12 cellular contexts compared by ENCODE assay signal in the genomic region with DNA sequence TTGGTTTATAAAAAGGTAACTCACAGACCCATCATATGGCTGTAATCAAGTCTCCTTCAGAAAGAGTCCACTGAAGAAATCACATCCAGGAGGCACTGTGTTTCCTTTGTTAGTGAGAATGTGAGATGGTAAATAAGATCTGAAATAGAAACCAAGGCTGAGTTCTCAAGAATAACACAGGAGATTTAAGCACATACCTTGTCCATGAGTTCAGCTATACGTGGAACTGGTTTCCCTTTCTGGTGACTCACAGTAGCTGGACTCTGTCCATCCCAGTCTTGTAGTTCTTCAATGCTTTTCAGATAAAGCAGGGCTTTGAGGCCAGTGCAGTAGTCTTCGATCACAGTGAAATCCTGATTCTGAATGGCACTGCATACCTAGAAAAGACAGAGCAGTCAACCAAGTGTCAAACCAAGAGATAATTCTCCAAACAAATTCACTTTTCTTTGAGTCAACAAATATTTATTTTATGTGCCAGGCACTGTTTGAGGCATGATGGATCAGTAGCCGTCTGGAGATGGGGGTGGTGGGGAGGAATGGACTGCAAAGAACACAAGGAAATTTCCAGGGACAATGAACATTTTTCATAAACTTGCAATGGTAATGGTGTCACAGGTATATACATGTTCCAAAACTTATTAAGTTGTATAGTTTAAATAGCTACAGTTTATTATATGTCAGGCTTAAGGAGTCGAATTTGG.
DNase-seq lines count a peak whose midpoint lies in the region; ATAC-seq, FAIRE-seq and TF ChIP-seq lines count a peak whose summit lies in the region.
"Had no signal": no experiment of that assay in that cellular context is flagged by ENCODE, and none has a peak within 500 bp of the region (broad histone marks: within the 10 kb centered on the region; RNA-seq: fewer than 3 reads in every experiment).

No MANE protein-coding gene starts in this region.

- no peak for DNase-seq in activated naive CD4-positive, alpha-beta T cell treated with Interleukin-2 at 50 U/mL for 16 hours
- DNase-seq in astrocyte of the cerebellum (ENCODE audit: low read depth) = peak; percentile 97
- DNase-seq in keratinocyte (ENCODE audit: low read depth, low spot score) = peak; percentile 19
- DNase-seq in urothelium cell line (ENCODE audit: low spot score) = peak; percentile 58
- no peak for DNase-seq in DMS153 treated with DMSO at 0.1 percent for 48 hours (lab: John Stamatoyannopoulos, UW; ENCODE audit: unreplicated experiment)
- DNase-seq in COR-L47 (lab: John Stamatoyannopoulos, UW) = no peak
- DNase-seq: effector memory CD8-positive, alpha-beta T cell; stimulated activated CD4-positive, alpha-beta T cell treated with anti-CD3 and anti-CD28 coated beads, Interleukin-4, amount 100 ng/mL, for 1 hour; transverse colon had no signal

- FAIRE-seq in keratinocyte (lab: Jason Lieb, UNC) (peak; percentile 99), urothelium cell line (lab: Jason Lieb, UNC) (no peak)

- no peaks in the 10 kb centered on the region for H4K20me1 ChIP-seq in keratinocyte (ENCODE audit: control insufficient read depth, extremely low read depth, insufficient read depth, low read length)

- peak overlapping the region; percentile 45 for H2AFZ ChIP-seq in keratinocyte (ENCODE audit: control insufficient read depth, low read length)

- no peak overlapping the region for H3K4me3 Mint-ChIP-seq in activated naive CD4-positive, alpha-beta T cell treated with anti-CD3 and anti-CD28 coated beads, Interleukin-2, amount 50 U/mL, for 24 hours
- H3K4me3 Mint-ChIP-seq: effector memory CD8-positive, alpha-beta T cell; T-helper 2 cell treated with Interferon-gamma antibody and Interleukin-4, amounts not matched to agents 5 μg/mL and 100 μg/mL, for 36 hours had no signal

- ATAC-seq in HG02885 (IDR thresholded peaks at IDR 0.05; ENCODE audit: poor library complexity, unreplicated experiment) = no peak
- ATAC-seq: effector memory CD8-positive, alpha-beta T cell had no signal

- no peaks in the 10 kb centered on the region for H3K4me1 Mint-ChIP-seq in activated naive CD4-positive, alpha-beta T cell treated with anti-CD3 and anti-CD28 coated beads, Interleukin-2, amount 50 U/mL, for 24 hours

- H3K4me3 ChIP-seq in astrocyte of the cerebellum (ENCODE audit: low read depth, low read length) (no peak overlapping the region), keratinocyte (ENCODE audit: control insufficient read depth in 2 of 3, extremely low read depth in 1 of 3, insufficient read depth in 2 of 3, low read depth in 1 of 3, low read length in 3 of 3) (peak overlapping the region in 1 of 3 experiments; percentile 2)
- H3K4me3 ChIP-seq: transverse colon had no signal

- no peaks in the 10 kb centered on the region for H3K27me3 Mint-ChIP-seq in activated naive CD4-positive, alpha-beta T cell treated with anti-CD3 and anti-CD28 coated beads, Interleukin-2, amount 50 U/mL, for 24 hours
- H3K27me3 Mint-ChIP-seq: effector memory CD8-positive, alpha-beta T cell had no signal

- no peak overlapping the region for H3K9ac ChIP-seq in keratinocyte (ENCODE audit: control insufficient read depth, extremely low read depth, insufficient read depth, low read length)

- H3K9me3 ChIP-seq in keratinocyte (ENCODE audit: control insufficient read depth, low read depth, low read length) = no peaks in the 10 kb centered on the region
- H3K9me3 ChIP-seq: transverse colon had no signal

- H3K79me2 ChIP-seq in keratinocyte (ENCODE audit: control insufficient read depth, insufficient read depth, low read length) = no peaks in the 10 kb centered on the region

- H3K4me1 ChIP-seq in keratinocyte (ENCODE audit: control insufficient read depth, extremely low read depth, insufficient read depth, low read length) = peaks cover 12% of the 10 kb centered on the region
- H3K4me1 ChIP-seq: transverse colon had no signal

- H3K36me3 Mint-ChIP-seq in activated naive CD4-positive, alpha-beta T cell treated with anti-CD3 and anti-CD28 coated beads, Interleukin-2, amount 50 U/mL, for 24 hours = peaks cover 32% of the 10 kb centered on the region

- no peaks in the 10 kb centered on the region for H3K36me3 ChIP-seq in keratinocyte (ENCODE audit: control insufficient read depth in 2 of 2, extremely low read depth in 1 of 2, insufficient read depth in 2 of 2, low read length in 2 of 2)
- H3K36me3 ChIP-seq: transverse colon had no signal

- H3K9me3 Mint-ChIP-seq in activated naive CD4-positive, alpha-beta T cell treated with anti-CD3 and anti-CD28 coated beads, Interleukin-2, amount 50 U/mL, for 24 hours = no peaks in the 10 kb centered on the region
- H3K9me3 Mint-ChIP-seq: effector memory CD8-positive, alpha-beta T cell; T-helper 2 cell treated with Interferon-gamma antibody and Interleukin-4, amounts not matched to agents 5 μg/mL and 100 μg/mL, for 36 hours had no signal

- peak overlapping the region; percentile 24 for H3K27ac Mint-ChIP-seq in activated naive CD4-positive, alpha-beta T cell treated with anti-CD3 and anti-CD28 coated beads, Interleukin-2, amount 50 U/mL, for 24 hours
- H3K27ac Mint-ChIP-seq: effector memory CD8-positive, alpha-beta T cell; T-helper 2 cell treated with Interferon-gamma antibody and Interleukin-4, amounts not matched to agents 5 μg/mL and 100 μg/mL, for 36 hours had no signal

- H3K9me1 ChIP-seq in keratinocyte (ENCODE audit: control insufficient read depth, extremely low read depth, insufficient read depth, low read length) = no peaks in the 10 kb centered on the region

- dilution Hi-C loops in keratinocyte (cut with MboI; ENCODE audit: extremely low pct_ligation_motif_present, low sequenced_read_pairs) = no loop called here

- TF ChIP-seq CTCF in astrocyte of the cerebellum (IDR thresholded peaks at IDR 0.05; ENCODE audit: low read depth, low read length, missing control alignments) (peak; percentile 22), keratinocyte (optimal IDR thresholded peaks at IDR 0.05 in 1 of 3, IDR thresholded peaks at IDR 0.05 in 1 of 3, conservative IDR thresholded peaks at IDR 0.05 in 1 of 3; ENCODE audit: extremely low read depth in 1 of 3, insufficient read depth in 2 of 3, low read length in 3 of 3) (no peak)

- H3K27ac ChIP-seq in keratinocyte (ENCODE audit: control insufficient read depth, insufficient read depth, low read length) = no peak overlapping the region
- H3K27ac ChIP-seq: transverse colon had no signal

- peak overlapping the region; percentile 59 for H3K4me2 ChIP-seq in keratinocyte (ENCODE audit: control insufficient read depth, extremely low read depth, insufficient read depth, low read depth, low read length)

- no peaks in the 10 kb centered on the region for H3K27me3 ChIP-seq in keratinocyte (ENCODE audit: control insufficient read depth, extremely low read depth, insufficient read depth, low read length)
- H3K27me3 ChIP-seq: transverse colon had no signal

- in situ Hi-C loops in astrocyte of the cerebellum (cut with HindIII; ENCODE audit: low sequenced_read_pairs) = no loop called here

Comparison
In these comparisons a context has a peak if more than half of its experiments do, and no peak if none do; other contexts are left out.
1. DNase-seq: peak in astrocyte of the cerebellum (single experiment), keratinocyte (single experiment) and urothelium cell line (single experiment); none in activated naive CD4-positive, alpha-beta T cell treated with Interleukin-2 at 50 U/mL for 16 hours (single experiment), DMS153 treated with DMSO at 0.1 percent for 48 hours (single experiment) and COR-L47 (single experiment).